ENCODE assay signal across 9 cellular contexts in genomic region chr9:70466976-70467551, GRCh38. TPM values are rescaled to one million over a fixed set of nuclear protein-coding genes. Genes with fewer than 3 reads are reported as not detected.
DNase-seq lines count a peak whose midpoint lies in the region; ATAC-seq, FAIRE-seq and TF ChIP-seq lines count a peak whose summit lies in the region.
"Had no signal": no experiment of that assay in that cellular context is flagged by ENCODE, and none has a peak within 500 bp of the region (broad histone marks: within the 10 kb centered on the region; RNA-seq: fewer than 3 reads in every experiment).

No MANE protein-coding gene starts in this region.

- TF ChIP-seq CTCF in fibroblast of the aortic adventitia (IDR thresholded peaks at IDR 0.05; ENCODE audit: insufficient read depth, low read length), result peak; percentile 4

- no peak for FAIRE-seq in H54 (lab: Jason Lieb, UNC)

- no peak overlapping the region for H3K4me3 ChIP-seq in fibroblast of the aortic adventitia (ENCODE audit: low read depth, low read length)

- no peak for TF ChIP-seq POLR2A in H54 (IDR thresholded peaks at IDR 0.05; ENCODE audit: low read depth, low read length)

- ATAC-seq in HG02642 (IDR thresholded peaks at IDR 0.05; ENCODE audit: poor library complexity, unreplicated experiment) (no peak), GM19035 (IDR thresholded peaks at IDR 0.05; ENCODE audit: unreplicated experiment) (no peak)

- DNase-seq in H54 (ENCODE audit: insufficient read length, low spot score) (peak; percentile 44), fibroblast of the aortic adventitia (ENCODE audit: low read depth) (peak; percentile 80), GF-D8 (lab: John Stamatoyannopoulos, UW) (no peak), NCI-H748 (lab: John Stamatoyannopoulos, UW; ENCODE audit: unreplicated experiment) (no peak)
- peak; percentile 1 to 19 for DNase-seq in activated CD4-positive, alpha-beta T cell treated with anti-CD3 and anti-CD28 coated beads, Interleukin-2, amount 50 U/mL, for 4 hours
- peak; percentile 55 for DNase-seq in stimulated activated CD4-positive, alpha-beta T cell treated with anti-CD3 and anti-CD28 coated beads, Interleukin-4, amount 100 ng/mL, for 24 hours
- DNase-seq: OCI-M1 had no signal

RNA-seq across cellular contexts. Expression of gene KLF9, which starts 52.6 kb away (rescaled TPM):
- 30.4 and 30.8 TPM in 2 replicates for total RNA-seq in fibroblast of the aortic adventitia (ENCODE audit: low replicate concordance)

Comparison
In these comparisons a context has a peak if more than half of its experiments do, and no peak if none do; other contexts are left out.
1. DNase-seq: peak in H54 (single experiment), activated CD4-positive, alpha-beta T cell treated with anti-CD3 and anti-CD28 coated beads, Interleukin-2, amount 50 U/mL, for 4 hours (2 of 2), fibroblast of the aortic adventitia (single experiment) and stimulated activated CD4-positive, alpha-beta T cell treated with anti-CD3 and anti-CD28 coated beads, Interleukin-4, amount 100 ng/mL, for 24 hours (single experiment); none in GF-D8 (single experiment) and NCI-H748 (single experiment).